2 cellular contexts compared by ENCODE assay signal in the genomic region with DNA sequence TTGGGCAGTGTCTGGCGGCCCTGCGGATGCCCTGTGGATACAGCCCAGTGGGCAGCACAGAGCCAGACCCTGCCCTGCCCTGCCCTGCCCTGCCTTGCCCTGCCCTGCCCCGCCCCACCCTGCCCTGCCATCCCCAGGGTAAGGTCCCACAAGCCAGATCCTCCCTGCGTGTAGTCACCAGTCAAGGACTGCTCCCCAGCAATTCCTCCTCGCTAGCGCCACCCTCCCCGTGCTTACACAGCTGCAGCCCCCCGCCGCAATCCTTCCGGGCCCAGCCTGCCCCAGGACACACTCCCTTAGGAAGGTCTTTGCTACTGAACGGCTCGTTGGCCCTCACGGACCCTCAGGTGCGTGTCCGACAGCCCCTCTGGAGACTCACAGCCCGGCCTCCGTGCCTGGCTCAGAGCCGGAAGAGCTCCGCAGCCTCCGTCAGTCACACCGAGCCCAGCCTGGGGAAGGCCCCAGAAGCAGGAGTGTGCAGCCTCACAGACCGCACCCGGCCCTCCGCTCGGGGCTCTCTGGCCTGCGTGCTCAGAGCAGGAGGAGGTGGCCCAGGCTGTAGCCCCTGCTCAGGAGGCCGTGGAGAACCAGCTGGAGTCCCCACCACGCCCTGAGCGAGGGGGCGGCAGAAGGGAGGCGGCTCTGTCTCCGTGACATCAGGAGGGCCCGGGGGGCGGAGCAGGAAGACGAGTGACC.
TF ChIP-seq lines count a peak whose summit lies in the region.

No MANE protein-coding gene starts in this region.

TF ChIP-seq in HEK293, 187 proteins besides CTCF, POLR2A, EP300 and RAD21:
- TF ChIP-seq KLF1 (tag by site-specific recombination; IDR thresholded peaks at IDR 0.05) = peak; percentile 79
- no peak for TF ChIP-seq ZNF112 (tag by site-specific recombination; IDR thresholded peaks at IDR 0.05)
- TF ChIP-seq, protein P1, sequence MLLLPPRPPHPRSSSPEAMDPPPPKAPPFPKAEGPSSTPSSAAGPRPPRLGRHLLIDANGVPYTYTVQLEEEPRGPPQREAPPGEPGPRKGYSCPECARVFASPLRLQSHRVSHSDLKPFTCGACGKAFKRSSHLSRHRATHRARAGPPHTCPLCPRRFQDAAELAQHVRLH (tag by site-specific recombination; IDR thresholded peaks at IDR 0.05) = no peak

TF ChIP-seq in H1, 55 proteins besides CTCF, POLR2A, EP300 and RAD21:
- 0 out of 2 replicates have a peak, but pooled peaks have one; percentile 21 for TF ChIP-seq GABPA (IDR thresholded peaks at IDR 0.05; ENCODE audit: borderline replicate concordance, insufficient read depth, low read length)
- TF ChIP-seq, protein P2, sequence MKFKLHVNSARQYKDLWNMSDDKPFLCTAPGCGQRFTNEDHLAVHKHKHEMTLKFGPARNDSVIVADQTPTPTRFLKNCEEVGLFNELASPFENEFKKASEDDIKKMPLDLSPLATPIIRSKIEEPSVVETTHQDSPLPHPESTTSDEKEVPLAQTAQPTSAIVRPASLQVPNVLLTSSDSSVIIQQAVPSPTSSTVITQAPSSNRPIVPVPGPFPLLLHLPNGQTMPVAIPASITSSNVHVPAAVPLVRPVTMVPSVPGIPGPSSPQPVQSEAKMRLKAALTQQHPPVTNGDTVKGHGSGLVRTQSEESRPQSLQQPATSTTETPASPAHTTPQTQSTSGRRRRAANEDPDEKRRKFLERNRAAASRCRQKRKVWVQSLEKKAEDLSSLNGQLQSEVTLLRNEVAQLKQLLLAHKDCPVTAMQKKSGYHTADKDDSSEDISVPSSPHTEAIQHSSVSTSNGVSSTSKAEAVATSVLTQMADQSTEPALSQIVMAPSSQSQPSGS (IDR thresholded peaks at IDR 0.05; ENCODE audit: low read length) = no peak
TF ChIP-seq in H1: peak in this region for 1.
